In genomic region chr3:98890960-98891910, GRCh38 we compare ENCODE assay signal across 2 cellular contexts.
TF ChIP-seq lines count a peak whose summit lies in the region.

No MANE protein-coding gene starts in this region.

TF ChIP-seq in IMR-90, 13 proteins besides CTCF, POLR2A, EP300 and RAD21:
- TF ChIP-seq RFX5 (IDR thresholded peaks at IDR 0.05; ENCODE audit: low read depth, low read length): no peak
- no peak for TF ChIP-seq MXI1 (IDR thresholded peaks at IDR 0.05; ENCODE audit: borderline replicate concordance, low read depth, low read length)
- TF ChIP-seq CEBPB (IDR thresholded peaks at IDR 0.05; ENCODE audit: low read depth, low read length): no peak
- no peak for TF ChIP-seq NFE2L2 (IDR thresholded peaks at IDR 0.05; ENCODE audit: low read depth, low read length)
- TF ChIP-seq ELK1 (IDR thresholded peaks at IDR 0.05; ENCODE audit: borderline replicate concordance, low read depth, low read length): no peak
- no peak for TF ChIP-seq FOS (IDR thresholded peaks at IDR 0.05; ENCODE audit: low read depth, low read length)
- TF ChIP-seq USF2 (IDR thresholded peaks at IDR 0.05; ENCODE audit: low read depth, low read length): no peak
- TF ChIP-seq MAFK (IDR thresholded peaks at IDR 0.05; ENCODE audit: low read depth, low read length): no peak
- no peak for TF ChIP-seq CHD1 (IDR thresholded peaks at IDR 0.05; ENCODE audit: low read depth, low read length)
TF ChIP-seq in IMR-90: peak in this region for 0.

TF ChIP-seq in H1, 55 proteins besides CTCF, POLR2A, EP300 and RAD21:
- TF ChIP-seq SP1 (IDR thresholded peaks at IDR 0.05; ENCODE audit: low read depth, low read length) (peak; percentile 56; the same call in 1 of the 2 replicates), SAP30 (IDR thresholded peaks at IDR 0.05; ENCODE audit: insufficient read depth, insufficient replicate concordance, low read length) (no peak)
